ENCODE assay signal across 15 cellular contexts in the genomic region with DNA sequence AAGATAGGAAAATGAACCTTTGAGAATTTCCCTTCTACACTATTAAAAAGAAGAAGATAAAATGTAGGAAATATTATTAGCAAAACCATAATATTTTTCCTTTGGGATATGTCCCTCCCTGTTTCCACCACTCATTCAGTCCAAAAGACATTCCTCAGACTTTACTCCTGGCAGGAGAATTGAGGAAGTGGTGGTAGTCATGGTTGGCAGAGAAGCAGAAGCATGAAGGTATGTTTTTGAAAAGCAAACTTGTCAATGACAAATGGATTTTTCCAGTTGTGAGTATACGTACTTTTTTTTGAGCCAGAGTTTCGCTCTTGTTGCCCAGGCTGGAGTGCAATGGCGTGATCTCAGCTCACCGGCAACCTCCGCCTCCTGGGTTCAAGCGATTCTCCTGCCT. TPM values are rescaled to one million over a fixed set of nuclear protein-coding genes. Genes with fewer than 3 reads are reported as not detected.
DNase-seq lines count a peak whose midpoint lies in the region; ATAC-seq and TF ChIP-seq lines count a peak whose summit lies in the region.
"Had no signal": no experiment of that assay in that cellular context is flagged by ENCODE, and none has a peak within 500 bp of the region (broad histone marks: within the 10 kb centered on the region; RNA-seq: fewer than 3 reads in every experiment).

No MANE protein-coding gene starts in this region.

- 5 to 28% methylated on average over 6 of the region's 6 CpGs for WGBS in aorta, 2 donors

- DNase-seq in HT1080 (ENCODE audit: low read depth) (peak; percentile 10), ascending aorta (ENCODE audit: low spot score in 2 of 2) (no peak), glomerular visceral epithelial cell (ENCODE audit: extremely low spot score) (peak; percentile 32), stromal cell of bone marrow (ENCODE audit: low read depth) (peak; percentile 35), NCI-H1092 (lab: John Stamatoyannopoulos, UW) (no peak), aorta (no peak), NCI-H2081 treated with DMSO at 0.1 percent for 48 hours (lab: John Stamatoyannopoulos, UW) (no peak)
- DNase-seq: activated CD4-positive, alpha-beta T cell treated with anti-CD3 and anti-CD28 coated beads, Interleukin-2, amount 10 ng/mL, durations not matched to agents 24 days and 14 days; COR-L47; left ventricle myocardium inferior; naive thymus-derived CD8-positive, alpha-beta T cell; NCI-H1105; NCI-H446; T-helper 17 cell had no signal

- H3K27ac ChIP-seq in ascending aorta = peak overlapping the region; percentile 71 to 72
- no peak overlapping the region for H3K27ac ChIP-seq in aorta (ENCODE audit: low read depth in 1 of 2, low read length in 2 of 2)
- H3K27ac ChIP-seq: left ventricle myocardium inferior had no signal

- ATAC-seq in aorta (ENCODE audit: low FRiP score) = no peak
- ATAC-seq: naive thymus-derived CD8-positive, alpha-beta T cell; T-helper 17 cell had no signal

- no peak for TF ChIP-seq CTCF in ascending aorta (IDR thresholded peaks at IDR 0.05)

- H3K27me3 ChIP-seq in ascending aorta = no peaks in the 10 kb centered on the region
- H3K27me3 ChIP-seq in aorta (ENCODE audit: control insufficient read depth in 1 of 2, insufficient read depth in 2 of 2, low read length in 1 of 2) = no peaks in the 10 kb centered on the region

- peak overlapping the region; percentile 8 to 18 for H3K4me3 ChIP-seq in ascending aorta
- H3K4me3 ChIP-seq in aorta (ENCODE audit: low read length in 2 of 2) = no peak overlapping the region
- H3K4me3 ChIP-seq: left ventricle myocardium inferior, smooth muscle cell had no signal

- intact Hi-C loops in ascending aorta (cut with DNase I) (loop anchor here (5.0 kb wide), 1 partner anchor 118 kb away; no protein-coding TSS in a partner anchor), aorta (cut with DNase I) (no loop called here)

- H3K9me3 ChIP-seq in ascending aorta (no peaks in the 10 kb centered on the region), aorta (ENCODE audit: control insufficient read depth, low read length) (no peaks in the 10 kb centered on the region)
- H3K9me3 ChIP-seq: left ventricle myocardium inferior had no signal

- H3K4me1 ChIP-seq in ascending aorta (peaks cover 0 to 19% of the 10 kb centered on the region in 2 donors), aorta (ENCODE audit: control insufficient read depth in 1 of 2, insufficient read depth in 2 of 2, low read length in 2 of 2) (no peaks in the 10 kb centered on the region)

- H3K36me3 ChIP-seq in ascending aorta = no peaks in the 10 kb centered on the region
- H3K36me3 ChIP-seq in aorta (ENCODE audit: control insufficient read depth in 1 of 2, insufficient read depth in 2 of 2, low read length in 1 of 2) = no peaks in the 10 kb centered on the region
- H3K36me3 ChIP-seq: left ventricle myocardium inferior had no signal

RNA-seq across cellular contexts. Expression of a gene that starts 13.7 kb away (rescaled TPM):
- 61.8 and 68.5 TPM in 2 replicates for total RNA-seq in HT1080 (2014; rRNA removed; shearing (Covaris generic))
- 37.5 and 52.5 TPM in 2 replicates for polyA plus RNA-seq in HT1080 (2015; cell fraction: cytosol; rRNA removed)
- 81.0 and 86.4 TPM in 2 replicates for polyA plus RNA-seq in HT1080 (2015; cell fraction: nucleus; rRNA removed)
- total RNA-seq in ascending aorta = 22.7 TPM
- 10 to 100 TPM; 77.6 to 78.7 TPM for total RNA-seq in aorta
- 10 to 100 TPM; 22.2 to 23.8 TPM for polyA plus RNA-seq in aorta

Comparison
In these comparisons a context has a peak if more than half of its experiments do, and no peak if none do; other contexts are left out.
1. DNase-seq: peak in HT1080 (single experiment), glomerular visceral epithelial cell (single experiment) and stromal cell of bone marrow (single experiment); none in ascending aorta (0 of 2), NCI-H1092 (single experiment), aorta (0 of 2) and NCI-H2081 treated with DMSO at 0.1 percent for 48 hours (single experiment).
2. H3K27ac ChIP-seq: peak in ascending aorta (2 of 2); none in aorta (0 of 2).
3. H3K4me3 ChIP-seq: peak in ascending aorta (2 of 2); none in aorta (0 of 2).